Comparison of ENCODE assay signal across 10 cellular contexts in genomic region chrX:118872102-118872566, GRCh38. TPM values are rescaled to one million over a fixed set of nuclear protein-coding genes. Genes with fewer than 3 reads are reported as not detected.
A peak's percentile ranks its signal among the peaks of the same experiment; 100 is the strongest.
DNase-seq lines count a peak whose midpoint lies in the region; ATAC-seq and TF ChIP-seq lines count a peak whose summit lies in the region.
"Had no signal": no experiment of that assay in that cellular context is flagged by ENCODE, and none has a peak within 500 bp of the region (broad histone marks: within the 10 kb centered on the region; RNA-seq: fewer than 3 reads in every experiment).

No MANE protein-coding gene starts in this region.

- peak; percentile 92 for ATAC-seq in left lobe of liver
- no peak for ATAC-seq in HG03139 (IDR thresholded peaks at IDR 0.05; ENCODE audit: unreplicated experiment)
- ATAC-seq in WTC11, result no peak
- ATAC-seq in stimulated activated naive CD8-positive, alpha-beta T cell treated with anti-CD3 and anti-CD28 coated beads, Interleukin-15, Interleukin-2, amounts not matched to agents 100 U/mL and 50 U/mL, for 24 hours, result no peak

- no peaks in the 10 kb centered on the region for H3K4me1 ChIP-seq in endodermal cell (ENCODE audit: control insufficient read depth, insufficient read depth, low read length)

- H3K36me3 Mint-ChIP-seq in chondrocyte (ENCODE audit: low read depth), result no peaks in the 10 kb centered on the region
- no peaks in the 10 kb centered on the region for H3K36me3 Mint-ChIP-seq in endodermal cell (ENCODE audit: low read depth)
- H3K36me3 Mint-ChIP-seq in WTC11, result no peaks in the 10 kb centered on the region

- no peaks in the 10 kb centered on the region for H3K27me3 ChIP-seq in endodermal cell (ENCODE audit: control insufficient read depth, insufficient read depth, low read length, poor library complexity, severe bottlenecking)

- H3K27ac ChIP-seq in temporal lobe (ENCODE audit: low read depth, low read length) (peak overlapping the region; percentile 59), endodermal cell (ENCODE audit: low read depth, low read length) (no peak overlapping the region)

- no peaks in the 10 kb centered on the region for H3K9me3 ChIP-seq in endodermal cell (ENCODE audit: control insufficient read depth, low read length)

- no peaks in the 10 kb centered on the region for H3K27me3 Mint-ChIP-seq in chondrocyte (ENCODE audit: low read depth)
- H3K27me3 Mint-ChIP-seq in endodermal cell (ENCODE audit: insufficient read depth), result no peaks in the 10 kb centered on the region
- peaks cover 2% of the 10 kb centered on the region; the same call in 1 of the 2 replicates for H3K27me3 Mint-ChIP-seq in WTC11 (ENCODE audit: low read depth)

- POLR2A ChIA-PET in WTC11 (lab: Charles Lee), result no interaction called here

- DNase-seq in LoVo (ENCODE audit: low spot score) (peak; percentile 0), chondrocyte (ENCODE audit: low spot score) (no peak), left lobe of liver (ENCODE audit: low spot score) (peak; percentile 77), endodermal cell (no peak), WTC11 (ENCODE audit: low spot score) (no peak)
- DNase-seq in stimulated activated naive CD8-positive, alpha-beta T cell treated with anti-CD3 and anti-CD28 coated beads, Interleukin-15, Interleukin-2, amounts not matched to agents 100 U/mL and 50 U/mL, for 24 hours, result no peak
- DNase-seq: DMS79 treated with DMSO at 0.1 percent for 48 hours, T-helper 9 cell had no signal

- peaks cover 11% of the 10 kb centered on the region for H3K9me3 Mint-ChIP-seq in chondrocyte (ENCODE audit: low read depth)
- H3K9me3 Mint-ChIP-seq in endodermal cell, result peaks cover 49% of the 10 kb centered on the region
- peaks cover 5% of the 10 kb centered on the region for H3K9me3 Mint-ChIP-seq in WTC11

- H3K36me3 ChIP-seq in endodermal cell (ENCODE audit: control insufficient read depth, insufficient read depth, low read length), result no peaks in the 10 kb centered on the region

- H3K27ac Mint-ChIP-seq in chondrocyte (ENCODE audit: unreplicated experiment), result peak overlapping the region; percentile 42
- no peak overlapping the region for H3K27ac Mint-ChIP-seq in endodermal cell
- no peak overlapping the region for H3K27ac Mint-ChIP-seq in WTC11

- no peak overlapping the region for H3K9ac ChIP-seq in endodermal cell (ENCODE audit: extremely low read depth, low read length, poor library complexity, severe bottlenecking)

- H3K4me1 Mint-ChIP-seq in chondrocyte (ENCODE audit: low read depth) (peaks cover 11% of the 10 kb centered on the region), endodermal cell (no peaks in the 10 kb centered on the region), WTC11 (no peaks in the 10 kb centered on the region)

- CTCF ChIA-PET in WTC11 (lab: Charles Lee), result no interaction called here

- 89 to 100% methylated on average over 2 to 4 of the region's 4 CpGs for WGBS in endodermal cell (ENCODE audit: insufficient coverage in 1 of 2, insufficient read length in 1 of 2), 2 experiments

- H3K4me3 ChIP-seq in endodermal cell (ENCODE audit: low read length), result no peak overlapping the region

- TF ChIP-seq CTCF in chondrocyte (IDR thresholded peaks at IDR 0.05), result no peak
- TF ChIP-seq CTCF in endodermal cell (conservative IDR thresholded peaks at IDR 0.05), result no peak
- TF ChIP-seq CTCF in WTC11 (IDR thresholded peaks at IDR 0.05), result no peak

- H3K4me3 Mint-ChIP-seq in chondrocyte (ENCODE audit: unreplicated experiment) (no peak overlapping the region), endodermal cell (no peak overlapping the region), WTC11 (no peak overlapping the region)

TF ChIP-seq in WTC11, 78 proteins besides CTCF, POLR2A, EP300 and RAD21:
- TF ChIP-seq, protein P1, sequence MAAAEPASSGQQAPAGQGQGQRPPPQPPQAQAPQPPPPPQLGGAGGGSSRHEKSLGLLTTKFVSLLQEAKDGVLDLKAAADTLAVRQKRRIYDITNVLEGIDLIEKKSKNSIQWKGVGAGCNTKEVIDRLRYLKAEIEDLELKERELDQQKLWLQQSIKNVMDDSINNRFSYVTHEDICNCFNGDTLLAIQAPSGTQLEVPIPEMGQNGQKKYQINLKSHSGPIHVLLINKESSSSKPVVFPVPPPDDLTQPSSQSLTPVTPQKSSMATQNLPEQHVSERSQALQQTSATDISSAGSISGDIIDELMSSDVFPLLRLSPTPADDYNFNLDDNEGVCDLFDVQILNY (CRISPR knock-in tag; IDR thresholded peaks at IDR 0.05), result no peak
- no peak for TF ChIP-seq ZNF138 (CRISPR knock-in tag; conservative IDR thresholded peaks at IDR 0.05)
- TF ChIP-seq FOXJ3 (CRISPR knock-in tag; IDR thresholded peaks at IDR 0.05; ENCODE audit: borderline replicate concordance), result no peak
- TF ChIP-seq, protein P2, sequence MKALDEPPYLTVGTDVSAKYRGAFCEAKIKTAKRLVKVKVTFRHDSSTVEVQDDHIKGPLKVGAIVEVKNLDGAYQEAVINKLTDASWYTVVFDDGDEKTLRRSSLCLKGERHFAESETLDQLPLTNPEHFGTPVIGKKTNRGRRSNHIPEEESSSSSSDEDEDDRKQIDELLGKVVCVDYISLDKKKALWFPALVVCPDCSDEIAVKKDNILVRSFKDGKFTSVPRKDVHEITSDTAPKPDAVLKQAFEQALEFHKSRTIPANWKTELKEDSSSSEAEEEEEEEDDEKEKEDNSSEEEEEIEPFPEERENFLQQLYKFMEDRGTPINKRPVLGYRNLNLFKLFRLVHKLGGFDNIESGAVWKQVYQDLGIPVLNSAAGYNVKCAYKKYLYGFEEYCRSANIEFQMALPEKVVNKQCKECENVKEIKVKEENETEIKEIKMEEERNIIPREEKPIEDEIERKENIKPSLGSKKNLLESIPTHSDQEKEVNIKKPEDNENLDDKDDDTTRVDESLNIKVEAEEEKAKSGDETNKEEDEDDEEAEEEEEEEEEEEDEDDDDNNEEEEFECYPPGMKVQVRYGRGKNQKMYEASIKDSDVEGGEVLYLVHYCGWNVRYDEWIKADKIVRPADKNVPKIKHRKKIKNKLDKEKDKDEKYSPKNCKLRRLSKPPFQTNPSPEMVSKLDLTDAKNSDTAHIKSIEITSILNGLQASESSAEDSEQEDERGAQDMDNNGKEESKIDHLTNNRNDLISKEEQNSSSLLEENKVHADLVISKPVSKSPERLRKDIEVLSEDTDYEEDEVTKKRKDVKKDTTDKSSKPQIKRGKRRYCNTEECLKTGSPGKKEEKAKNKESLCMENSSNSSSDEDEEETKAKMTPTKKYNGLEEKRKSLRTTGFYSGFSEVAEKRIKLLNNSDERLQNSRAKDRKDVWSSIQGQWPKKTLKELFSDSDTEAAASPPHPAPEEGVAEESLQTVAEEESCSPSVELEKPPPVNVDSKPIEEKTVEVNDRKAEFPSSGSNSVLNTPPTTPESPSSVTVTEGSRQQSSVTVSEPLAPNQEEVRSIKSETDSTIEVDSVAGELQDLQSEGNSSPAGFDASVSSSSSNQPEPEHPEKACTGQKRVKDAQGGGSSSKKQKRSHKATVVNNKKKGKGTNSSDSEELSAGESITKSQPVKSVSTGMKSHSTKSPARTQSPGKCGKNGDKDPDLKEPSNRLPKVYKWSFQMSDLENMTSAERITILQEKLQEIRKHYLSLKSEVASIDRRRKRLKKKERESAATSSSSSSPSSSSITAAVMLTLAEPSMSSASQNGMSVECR (CRISPR knock-in tag; IDR thresholded peaks at IDR 0.05; ENCODE audit: borderline replicate concordance), result no peak
TF ChIP-seq in WTC11: peak in this region for 0.

RNA-seq across cellular contexts. Expression of gene ZCCHC12, which starts 48.5 kb away (rescaled TPM):
- total RNA-seq in chondrocyte, result not detected in 3 replicates
- total RNA-seq in left lobe of liver, result not detected
- total RNA-seq in temporal lobe, result 46.2 TPM
- total RNA-seq in endodermal cell, result 1 to 10 TPM; 2.1 to 4.2 TPM
- polyA plus RNA-seq in endodermal cell (2013, experiment 1 of 2), result 3.6 TPM
- polyA plus RNA-seq in endodermal cell (2013, experiment 2 of 2), result 2.6 TPM
- total RNA-seq in WTC11 (2021), result 0.87 to 0.94 TPM (median 0.92 TPM) in 3 replicates

Comparison
In these comparisons a context has a peak if more than half of its experiments do, and no peak if none do; other contexts are left out.
1. DNase-seq: peak in LoVo (single experiment) and left lobe of liver (single experiment); none in chondrocyte (single experiment), endodermal cell (single experiment), WTC11 (single experiment) and stimulated activated naive CD8-positive, alpha-beta T cell treated with anti-CD3 and anti-CD28 coated beads, Interleukin-15, Interleukin-2, amounts not matched to agents 100 U/mL and 50 U/mL, for 24 hours (single experiment).